Comparison of ENCODE assay signal across 8 cellular contexts in the genomic region with DNA sequence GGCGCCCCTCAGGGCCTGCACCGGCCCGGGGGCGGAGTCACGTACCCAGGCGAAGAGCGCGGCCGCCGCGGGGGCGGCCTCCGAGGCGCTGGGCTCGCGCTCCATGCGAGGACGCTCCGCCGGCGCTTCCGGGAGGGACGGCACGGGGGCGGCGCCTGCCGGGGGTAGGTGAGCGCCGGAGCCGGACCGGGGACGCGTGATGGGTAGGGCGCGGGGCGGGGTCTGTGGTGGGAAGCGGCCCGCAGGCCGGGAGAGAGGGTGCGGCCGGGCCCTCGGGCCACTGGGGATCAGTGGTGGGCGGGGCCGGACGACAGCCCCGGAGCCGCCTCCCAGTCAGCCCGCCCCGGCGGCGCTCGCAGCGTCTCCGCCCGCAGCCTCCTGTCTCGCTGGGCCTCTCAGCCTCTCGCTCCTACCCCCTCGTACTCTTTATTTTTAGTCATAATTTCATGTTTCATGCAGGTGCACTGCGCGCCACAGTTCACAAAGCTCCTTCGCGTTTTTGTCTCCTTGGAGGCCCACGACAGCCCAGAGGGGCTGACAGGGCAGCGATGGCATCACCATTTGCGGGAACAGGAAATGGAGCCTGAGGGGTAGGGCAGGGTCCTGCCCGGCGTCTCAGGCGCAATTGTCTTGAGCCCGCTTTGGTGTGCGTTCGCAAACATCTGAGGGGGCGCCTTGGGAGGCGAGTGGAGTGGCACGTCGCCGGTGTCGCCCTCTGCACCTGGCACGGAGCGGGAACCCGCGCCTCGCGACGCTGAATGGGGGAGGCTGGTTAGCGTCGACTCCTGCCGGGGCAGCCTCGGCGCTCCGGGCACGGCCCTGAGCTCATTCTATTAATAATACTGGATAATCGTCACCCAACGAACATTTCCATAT. TPM values are rescaled to one million over a fixed set of nuclear protein-coding genes. Genes with fewer than 3 reads are reported as not detected.
DNase-seq lines count a peak whose midpoint lies in the region; ATAC-seq and TF ChIP-seq lines count a peak whose summit lies in the region.

A gene (minus strand): TSS at position 142 of the 876 bp plus-strand sequence. CDS start 37 bp downstream, at position 105.

- ATAC-seq in HG02571 (IDR thresholded peaks at IDR 0.05; ENCODE audit: unreplicated experiment) (peak; percentile 94), omental fat pad (ENCODE audit: low FRiP score) (peak; percentile 99)

- peak; percentile 97 for DNase-seq in GM06990 (ENCODE audit: extremely low read depth, insufficient read length)
- DNase-seq in NB4 (ENCODE audit: low read depth) = peak; percentile 95
- peak; percentile 91 for DNase-seq in SK-N-DZ (ENCODE audit: low spot score)
- peak; percentile 94 for DNase-seq in activated naive CD4-positive, alpha-beta T cell treated with anti-CD3 and anti-CD28 coated beads for 36 hours
- peak; percentile 80 for DNase-seq in globus pallidus (ENCODE audit: low spot score)
- peak; percentile 67 for DNase-seq in omental fat pad (ENCODE audit: low spot score)
- DNase-seq in testis = peak; percentile 93

- H3K27ac ChIP-seq in testis = peak within 1 kb of the TSS; percentile 65 to 75

- peaks cover 39% of the 10 kb centered on the region for H3K4me1 Mint-ChIP-seq in activated naive CD4-positive, alpha-beta T cell treated with anti-CD3 and anti-CD28 coated beads for 36 hours (ENCODE audit: low read depth)

- no peaks in the 10 kb centered on the region for H3K9me3 Mint-ChIP-seq in activated naive CD4-positive, alpha-beta T cell treated with anti-CD3 and anti-CD28 coated beads for 36 hours

- H3K27me3 ChIP-seq in GM06990 (replicated peaks; ENCODE audit: control insufficient read depth, insufficient read depth, low read length) (no peaks in the 10 kb centered on the region), testis (no peaks in the 10 kb centered on the region)

- peak within 1 kb of the TSS; percentile 81 for H3K4me3 ChIP-seq in GM06990 (replicated peaks; ENCODE audit: low read depth, low read length)
- peak within 1 kb of the TSS; percentile 75 for H3K4me3 ChIP-seq in NB4 (ENCODE audit: low read depth, low read length)
- H3K4me3 ChIP-seq in testis = peak within 1 kb of the TSS; percentile 82 to 83

- H3K4me3 Mint-ChIP-seq in activated naive CD4-positive, alpha-beta T cell treated with anti-CD3 and anti-CD28 coated beads for 36 hours = peak within 1 kb of the TSS; percentile 97

- WGBS in testis, 2 donors = 0 to 1% methylated on average over 25 to 60 of the region's 93 CpGs

- TF ChIP-seq CTCF in GM06990 (IDR thresholded peaks at IDR 0.05; ENCODE audit: insufficient read depth, low read length, poor library complexity, severe bottlenecking) (no peak), NB4 (IDR thresholded peaks at IDR 0.05; ENCODE audit: low read depth, low read length) (no peak), omental fat pad (IDR thresholded peaks at IDR 0.05) (no peak), testis (IDR thresholded peaks at IDR 0.05) (no peak)

- intact Hi-C loops in activated naive CD4-positive, alpha-beta T cell treated with anti-CD3 and anti-CD28 coated beads for 36 hours (cut with micrococcal nuclease) = loop anchor here (1.0 to 5.0 kb wide), 17 partner anchors 93 to 1699 kb away; a partner anchor contains a TSS
- intact Hi-C loops in testis (cut with DNase I; ENCODE audit: low total_unique reads) = no loop called here

- CTCF ChIA-PET in activated naive CD4-positive, alpha-beta T cell treated with anti-CD3 and anti-CD28 coated beads for 36 hours (lab: Charles Lee) = interaction anchor here (1.2 to 1.6 kb wide), 3 partner anchors 22 to 102 kb away, joined by 3 to 7 read pairs (median 4); no protein-coding TSS in a partner anchor

- no peaks in the 10 kb centered on the region for H3K4me1 ChIP-seq in testis

- H3K36me3 ChIP-seq in GM06990 (ENCODE audit: control insufficient read depth, insufficient read depth, low read length) (no peaks in the 10 kb centered on the region), testis (ENCODE audit: low read depth, missing control alignments) (no peaks in the 10 kb centered on the region)

- TF ChIP-seq POLR2A in NB4 (IDR thresholded peaks at IDR 0.05; ENCODE audit: extremely low read depth, insufficient read length) (peak; percentile 89), testis (IDR thresholded peaks at IDR 0.05) (no peak)

- H3K9me3 ChIP-seq in testis = no peaks in the 10 kb centered on the region

- peaks cover 1% of the 10 kb centered on the region for H3K36me3 Mint-ChIP-seq in activated naive CD4-positive, alpha-beta T cell treated with anti-CD3 and anti-CD28 coated beads for 36 hours (ENCODE audit: low read depth)

- H3K27ac Mint-ChIP-seq in activated naive CD4-positive, alpha-beta T cell treated with anti-CD3 and anti-CD28 coated beads for 36 hours = peak within 1 kb of the TSS; percentile 95

- H3K27me3 Mint-ChIP-seq in activated naive CD4-positive, alpha-beta T cell treated with anti-CD3 and anti-CD28 coated beads for 36 hours (ENCODE audit: low read depth) = no peaks in the 10 kb centered on the region

RNA-seq across cellular contexts. Expression of the gene that starts here (rescaled TPM):
- 51.5 and 53.6 TPM in 2 replicates for polyA plus RNA-seq in SK-N-DZ (2014; cell fraction: cytosol; rRNA removed)
- polyA plus RNA-seq in SK-N-DZ (2014; cell fraction: nucleus; rRNA removed) = 36.0 and 39.5 TPM in 2 replicates
- total RNA-seq in activated naive CD4-positive, alpha-beta T cell treated with anti-CD3 and anti-CD28 coated beads for 36 hours = 10 to 100 TPM; 40.2 to 41.7 TPM
- total RNA-seq in omental fat pad (10 to 100 TPM; 18.9 to 23.9 (median 20.6) TPM), testis (10 to 100 TPM; 12.5 to 23.1 TPM)
- polyA plus RNA-seq in testis (ENCODE audit: insufficient read depth, low read depth, low replicate concordance) = 37.5 TPM

Comparison
In these comparisons a context has a peak if more than half of its experiments do, and no peak if none do; other contexts are left out.
1. Peak in every context shown above with its lines: DNase-seq, ATAC-seq, H3K4me3 ChIP-seq and H3K27ac ChIP-seq.